ENCODE assay signal across 1 cellular context in genomic region chr1:42431514-42431913, GRCh38.
TF ChIP-seq lines count a peak whose summit lies in the region.

No MANE protein-coding gene starts in this region.

TF ChIP-seq in HepG2, 621 proteins besides CTCF, POLR2A, EP300 and RAD21:
- TF ChIP-seq CEBPZ (IDR thresholded peaks at IDR 0.05; ENCODE audit: low read length) = no peak
- no peak for TF ChIP-seq CENPX (CRISPR knock-in tag; IDR thresholded peaks at IDR 0.05)
- peak; percentile 63 for TF ChIP-seq HNF4A (CRISPR knock-in tag; IDR thresholded peaks at IDR 0.05)
- peak; percentile 92 for TF ChIP-seq ZNF264 (CRISPR knock-in tag; IDR thresholded peaks at IDR 0.05)
- TF ChIP-seq ETV5 (CRISPR knock-in tag; IDR thresholded peaks at IDR 0.05; ENCODE audit: borderline replicate concordance) = peak; percentile 35; the same call in 1 of the 2 replicates
- peak; percentile 70 for TF ChIP-seq PAXIP1 (CRISPR knock-in tag; conservative IDR thresholded peaks at IDR 0.05)
- 0 out of 2 replicates have a peak, but pooled peaks have one; percentile 25 for TF ChIP-seq SAP130 (CRISPR knock-in tag; IDR thresholded peaks at IDR 0.05; ENCODE audit: low read depth)
- no peak for TF ChIP-seq FOXP4 (CRISPR knock-in tag; IDR thresholded peaks at IDR 0.05)
- 0 out of 2 replicates have a peak, but pooled peaks have one; percentile 55 for TF ChIP-seq ZNF710 (CRISPR knock-in tag; IDR thresholded peaks at IDR 0.05; ENCODE audit: borderline replicate concordance)
- no peak for TF ChIP-seq ZBTB25 (CRISPR knock-in tag; IDR thresholded peaks at IDR 0.05)
- TF ChIP-seq SOX5 (CRISPR knock-in tag; IDR thresholded peaks at IDR 0.05; ENCODE audit: borderline replicate concordance) = 0 out of 2 replicates have a peak, but pooled peaks have one; percentile 16
- TF ChIP-seq LCORL (IDR thresholded peaks at IDR 0.05) = no peak
- peak; percentile 38; the same call in 1 of the 2 replicates for TF ChIP-seq LCORL (CRISPR knock-in tag; IDR thresholded peaks at IDR 0.05)
- no peak for TF ChIP-seq SOX6 (IDR thresholded peaks at IDR 0.05)
- peak; percentile 32; the same call in 1 of the 2 replicates for TF ChIP-seq SOX6 (CRISPR knock-in tag; IDR thresholded peaks at IDR 0.05)
- TF ChIP-seq ZFX (CRISPR knock-in tag; IDR thresholded peaks at IDR 0.05; ENCODE audit: low read depth) = 0 out of 2 replicates have a peak, but pooled peaks have one; percentile 27
- peak; percentile 61; the same call in 1 of the 2 replicates for TF ChIP-seq KDM6A (CRISPR knock-in tag; IDR thresholded peaks at IDR 0.05; ENCODE audit: low read depth)
- TF ChIP-seq SOX13 (IDR thresholded peaks at IDR 0.05) = no peak
- TF ChIP-seq SOX13 (CRISPR knock-in tag; conservative IDR thresholded peaks at IDR 0.05 in 1 of 2, IDR thresholded peaks at IDR 0.05 in 1 of 2) = peak in 1 of 2 experiments; percentile 25; a peak in 1 of 4 replicates
- no peak for TF ChIP-seq CEBPG (CRISPR knock-in tag; IDR thresholded peaks at IDR 0.05)
- no peak for TF ChIP-seq FOXA1 (IDR thresholded peaks at IDR 0.05)
- peak; percentile 70 for TF ChIP-seq FOXA1 (CRISPR knock-in tag; IDR thresholded peaks at IDR 0.05)
- 0 out of 2 replicates have a peak, but pooled peaks have one; percentile 26 for TF ChIP-seq FOXA3 (CRISPR knock-in tag; IDR thresholded peaks at IDR 0.05)
- TF ChIP-seq PBX3 (CRISPR knock-in tag; IDR thresholded peaks at IDR 0.05; ENCODE audit: borderline replicate concordance) = no peak
- 0 out of 2 replicates have a peak, but pooled peaks have one; percentile 18 for TF ChIP-seq RARA (CRISPR knock-in tag; IDR thresholded peaks at IDR 0.05)
- peak; percentile 58 for TF ChIP-seq ARID5B (CRISPR knock-in tag; IDR thresholded peaks at IDR 0.05)
- 0 out of 2 replicates have a peak, but pooled peaks have one; percentile 11 for TF ChIP-seq BCL6 (CRISPR knock-in tag; IDR thresholded peaks at IDR 0.05)
- TF ChIP-seq ZNF263 (CRISPR knock-in tag; IDR thresholded peaks at IDR 0.05) = peak; percentile 89
- 0 out of 2 replicates have a peak, but pooled peaks have one; percentile 27 for TF ChIP-seq MLX (CRISPR knock-in tag; IDR thresholded peaks at IDR 0.05)
